ENCODE assay signal across 1 cellular context in genomic region chr18:5986257-5986909, GRCh38.
TF ChIP-seq lines count a peak whose summit lies in the region.

No MANE protein-coding gene starts in this region.

TF ChIP-seq in HepG2, 621 proteins besides CTCF, POLR2A, EP300 and RAD21 (continued from another document):
- TF ChIP-seq EEA1 (CRISPR knock-in tag; IDR thresholded peaks at IDR 0.05; ENCODE audit: borderline replicate concordance): no peak
- no peak for TF ChIP-seq SNAI1 (CRISPR knock-in tag; IDR thresholded peaks at IDR 0.05; ENCODE audit: borderline replicate concordance)
- peak; percentile 80 for TF ChIP-seq ATF7 (IDR thresholded peaks at IDR 0.05)
- no peak for TF ChIP-seq ATF7 (CRISPR knock-in tag; IDR thresholded peaks at IDR 0.05)
- no peak for TF ChIP-seq HHEX (CRISPR knock-in tag; IDR thresholded peaks at IDR 0.05)
TF ChIP-seq in HepG2: peak in this region for 1.
